ENCODE assay signal across 23 cellular contexts in genomic region chr2:84231474-84231873, GRCh38.
DNase-seq lines count a peak whose midpoint lies in the region; ATAC-seq lines count a peak whose summit lies in the region.
"Had no signal": no experiment of that assay in that cellular context is flagged by ENCODE, and none has a peak within 500 bp of the region (broad histone marks: within the 10 kb centered on the region; RNA-seq: fewer than 3 reads in every experiment).

No MANE protein-coding gene starts in this region.

- intact Hi-C loops in head of caudate nucleus (cut with DNase I), result no loop called here

- no peak for ATAC-seq in GM18907 (IDR thresholded peaks at IDR 0.05; ENCODE audit: unreplicated experiment)
- ATAC-seq in HG03139 (IDR thresholded peaks at IDR 0.05; ENCODE audit: unreplicated experiment), result no peak
- ATAC-seq in GM21447 (IDR thresholded peaks at IDR 0.05; ENCODE audit: unreplicated experiment), result no peak
- ATAC-seq: A549, GM12878 had no signal

- peak overlapping the region; percentile 85 for H3K27ac ChIP-seq in caudate nucleus (ENCODE audit: low read depth, low read length)
- H3K27ac ChIP-seq: A549, RWPE1 had no signal

- DNase-seq in caudate nucleus (lab: John Stamatoyannopoulos, UW), result peak in 28 of 61 donors; percentile 2 to 82 (median 12)
- DNase-seq in head of caudate nucleus, result peak in 30 of 42 donors; percentile 1 to 75 (median 40)
- DNase-seq in middle frontal gyrus (ENCODE audit: extremely low spot score, low spot score), result peak; percentile 62
- peak; percentile 93 for DNase-seq in superior temporal gyrus (ENCODE audit: extremely low spot score)
- no peak for DNase-seq in stimulated activated CD8-positive, alpha-beta memory T cell treated with anti-CD3 and anti-CD28 coated beads, Interleukin-4, amount 100 ng/mL, for 48 hours
- DNase-seq: AML-193; CD4-positive, alpha-beta memory T cell; COR-L47; GDM1; IMR-90; KG1; MM.1S; NCI-H1694; NCI-H2029 treated with DMSO at 0.1 percent for 48 hours; NCI-H446 treated with DMSO at 0.1 percent for 48 hours; NCI-H526; SHP77 had no signal
